In the genomic region with DNA sequence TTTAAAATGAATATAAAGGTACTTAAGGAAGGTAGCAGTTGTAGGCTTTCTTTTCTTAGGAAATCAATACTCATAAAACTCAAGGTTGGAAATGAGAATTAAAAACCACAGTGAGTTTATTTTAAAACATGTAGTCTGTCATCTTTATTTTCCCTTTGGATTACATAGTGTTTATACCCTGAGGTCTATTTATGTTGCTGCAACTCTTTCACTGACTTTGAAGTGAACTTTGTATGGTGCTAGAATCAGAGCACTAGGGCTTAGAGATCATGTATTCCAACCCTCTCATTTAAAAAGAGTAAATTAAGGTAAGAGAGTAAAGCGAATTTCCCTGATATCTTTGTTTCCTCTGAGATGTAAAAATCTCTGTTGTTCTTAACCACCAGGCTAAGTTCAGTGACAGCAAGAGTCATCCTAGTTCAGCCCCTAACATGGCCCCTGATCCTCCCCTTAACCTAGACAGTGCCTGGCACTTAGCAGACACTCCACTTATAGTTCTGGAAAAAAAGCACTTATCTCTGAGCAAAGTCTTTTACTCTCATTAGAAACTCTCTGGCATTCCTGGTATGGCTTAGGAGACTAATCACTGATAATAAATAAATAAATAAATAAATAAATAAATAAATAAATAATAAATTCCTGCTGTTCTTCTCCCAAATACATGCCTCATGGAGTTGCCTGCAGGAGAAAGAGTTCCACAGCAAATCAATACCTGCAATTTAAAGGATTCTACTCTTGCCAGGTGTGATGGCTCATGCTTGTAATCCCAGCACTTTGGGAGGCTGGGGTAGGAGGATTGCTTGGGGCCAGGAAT, we compare ENCODE assay signal across 12 cellular contexts. TPM values are rescaled to one million over a fixed set of nuclear protein-coding genes. Genes with fewer than 3 reads are reported as not detected.
"Had no signal": no experiment of that assay in that cellular context is flagged by ENCODE, and none has a peak within 500 bp of the region (broad histone marks: within the 10 kb centered on the region; RNA-seq: fewer than 3 reads in every experiment).

No MANE protein-coding gene starts in this region.

- H3K4me3 Mint-ChIP-seq: activated CD4-positive, alpha-beta T cell treated with anti-CD3 and anti-CD28 coated beads, Interleukin-2, amount 10 ng/mL, durations not matched to agents 7 days and 5 days; activated naive CD4-positive, alpha-beta T cell treated with anti-CD3 and anti-CD28 coated beads for 36 hours had no signal

- H3K36me3 ChIP-seq: right lobe of liver, thoracic aorta had no signal

- H3K27me3 ChIP-seq: right lobe of liver had no signal

- H3K27ac ChIP-seq: thoracic aorta had no signal

- H3K9me3 Mint-ChIP-seq: activated CD4-positive, alpha-beta T cell treated with anti-CD3 and anti-CD28 coated beads, Interleukin-2, amount 10 ng/mL, durations not matched to agents 7 days and 5 days; activated naive CD4-positive, alpha-beta T cell treated with anti-CD3 and anti-CD28 coated beads for 36 hours; activated naive CD8-positive, alpha-beta T cell treated with anti-CD3 and anti-CD28 coated beads, Interleukin-2, amount 50 U/mL, for 24 hours; activated T-helper 2 cell treated with anti-CD3 and anti-CD28 coated beads, Interferon-gamma antibody, Interleukin-2, Interleukin-4, amounts not matched to agents 10 μg/mL and 5 μg/mL and 100 μg/mL, durations not matched to agents 14 hours and 24 hours and 36 hours; nephron; stimulated activated naive CD8-positive, alpha-beta T cell treated with anti-CD3 and anti-CD28 coated beads, Interleukin-15, amount 100 ng/mL, for 72 hours; T-helper 2 cell treated with Interferon-gamma antibody and Interleukin-4, amounts not matched to agents 5 μg/mL and 100 μg/mL, for 36 hours had no signal

- H3K4me3 ChIP-seq: right lobe of liver, thoracic aorta had no signal

- H3K27ac Mint-ChIP-seq: activated CD4-positive, alpha-beta T cell treated with anti-CD3 and anti-CD28 coated beads, Interleukin-2, amount 10 ng/mL, durations not matched to agents 7 days and 5 days; activated naive CD4-positive, alpha-beta T cell treated with anti-CD3 and anti-CD28 coated beads for 36 hours; activated naive CD8-positive, alpha-beta T cell treated with anti-CD3 and anti-CD28 coated beads, Interleukin-2, amount 50 U/mL, for 24 hours; activated T-helper 2 cell treated with anti-CD3 and anti-CD28 coated beads, Interferon-gamma antibody, Interleukin-2, Interleukin-4, amounts not matched to agents 10 μg/mL and 5 μg/mL and 100 μg/mL, durations not matched to agents 14 hours and 24 hours and 36 hours; stimulated activated naive CD8-positive, alpha-beta T cell treated with anti-CD3 and anti-CD28 coated beads, Interleukin-15, amount 100 ng/mL, for 72 hours; T-helper 2 cell treated with Interferon-gamma antibody and Interleukin-4, amounts not matched to agents 5 μg/mL and 100 μg/mL, for 36 hours had no signal

- DNase-seq: activated CD4-positive, alpha-beta T cell treated with anti-CD3 and anti-CD28 coated beads, Interleukin-2, amount 10 ng/mL, durations not matched to agents 7 days and 5 days; activated CD4-positive, CD25-positive, alpha-beta regulatory T cell; activated naive CD4-positive, alpha-beta T cell treated with anti-CD3 and anti-CD28 coated beads for 36 hours; activated naive CD8-positive, alpha-beta T cell treated with anti-CD3 and anti-CD28 coated beads, Interleukin-2, amount 50 U/mL, for 24 hours; occipital lobe; right lobe of liver; stimulated activated naive CD8-positive, alpha-beta T cell treated with anti-CD3 and anti-CD28 coated beads, Interleukin-15, amount 100 ng/mL, for 72 hours had no signal

- ATAC-seq: activated naive CD8-positive, alpha-beta T cell treated with anti-CD3 and anti-CD28 coated beads, Interleukin-2, amount 50 U/mL, for 24 hours; stimulated activated naive CD8-positive, alpha-beta T cell treated with anti-CD3 and anti-CD28 coated beads, Interleukin-15, amount 100 ng/mL, for 72 hours had no signal

RNA-seq across cellular contexts. Expression of gene PPP1R1C, which starts 33.0 kb away (rescaled TPM):
- total RNA-seq: activated CD4-positive, alpha-beta T cell treated with anti-CD3 and anti-CD28 coated beads, Interleukin-2, amount 10 ng/mL, durations not matched to agents 7 days and 5 days; activated naive CD4-positive, alpha-beta T cell treated with anti-CD3 and anti-CD28 coated beads for 36 hours; activated T-helper 2 cell treated with anti-CD3 and anti-CD28 coated beads, Interferon-gamma antibody, Interleukin-2, Interleukin-4, amounts not matched to agents 10 μg/mL and 5 μg/mL and 100 μg/mL, durations not matched to agents 14 hours and 24 hours and 36 hours; mesenteric fat pad; thoracic aorta had no signal
